In genomic region chr2:110679865-110680264, GRCh38 we compare ENCODE assay signal across 20 cellular contexts. TPM values are rescaled to one million over a fixed set of nuclear protein-coding genes. Genes with fewer than 3 reads are reported as not detected.
DNase-seq lines count a peak whose midpoint lies in the region; ATAC-seq and TF ChIP-seq lines count a peak whose summit lies in the region.
"Had no signal": no experiment of that assay in that cellular context is flagged by ENCODE, and none has a peak within 500 bp of the region (broad histone marks: within the 10 kb centered on the region; RNA-seq: fewer than 3 reads in every experiment).

No MANE protein-coding gene starts in this region.

- H3K9me3 Mint-ChIP-seq in CD8-positive, alpha-beta T cell, result no peaks in the 10 kb centered on the region
- H3K9me3 Mint-ChIP-seq in HFFc6, result no peaks in the 10 kb centered on the region
- H3K9me3 Mint-ChIP-seq in brain, result peaks cover 0 to 2% (median 0%) of the 10 kb centered on the region in 5 experiments
- H3K9me3 Mint-ChIP-seq in nephron progenitor cell, result no peaks in the 10 kb centered on the region
- H3K9me3 Mint-ChIP-seq: activated naive CD4-positive, alpha-beta T cell treated with anti-CD3 and anti-CD28 coated beads, Interleukin-2, amount 50 U/mL, for 72 hours had no signal

- H3K27me3 ChIP-seq in CD8-positive, alpha-beta T cell (ENCODE audit: insufficient read depth, low read length), result no peaks in the 10 kb centered on the region
- no peaks in the 10 kb centered on the region for H3K27me3 ChIP-seq in gastrocnemius medialis
- H3K27me3 ChIP-seq: tibial nerve had no signal

- no peaks in the 10 kb centered on the region for H3K27me3 Mint-ChIP-seq in CD8-positive, alpha-beta T cell (ENCODE audit: low read depth)
- H3K27me3 Mint-ChIP-seq in HFFc6 (ENCODE audit: insufficient read depth) (peaks cover 15% of the 10 kb centered on the region), brain (peaks cover 10% of the 10 kb centered on the region), nephron progenitor cell (ENCODE audit: low read depth, poor library complexity) (peaks cover 8% of the 10 kb centered on the region)

- intact Hi-C loops in CD8-positive, alpha-beta T cell (cut with DNase I, micrococcal nuclease), result loop anchor here (5.0 to 10.0 kb wide), 7 partner anchors 165 to 1865 kb away; partner anchors contain the start of genes BCL2L11 (in 2 of the 2), NPHP1 (in 1 of the 2), POLR1B (in 1 of the 2) and TMEM87B (in 1 of the 2)
- intact Hi-C loops in gastrocnemius medialis (cut with DNase I; ENCODE audit: low total_unique reads) (no loop called here), Right ventricle myocardium inferior (cut with DNase I) (loop anchor here (5.0 kb wide), 1 partner anchor 77 kb away; no protein-coding TSS in a partner anchor)

- no peak overlapping the region for H3K27ac Mint-ChIP-seq in CD8-positive, alpha-beta T cell
- peak overlapping the region; percentile 98; the same call in 1 of the 2 replicates for H3K27ac Mint-ChIP-seq in HFFc6
- H3K27ac Mint-ChIP-seq in brain, result peak overlapping the region in 4 of 5 experiments; percentile 17 to 99 (median 98)
- H3K27ac Mint-ChIP-seq in nephron progenitor cell, result peak overlapping the region; percentile 85
- H3K27ac Mint-ChIP-seq: activated naive CD4-positive, alpha-beta T cell treated with anti-CD3 and anti-CD28 coated beads, Interleukin-2, amount 50 U/mL, for 72 hours had no signal

- H3K36me3 ChIP-seq in CD8-positive, alpha-beta T cell (ENCODE audit: insufficient read depth, low read length), result no peaks in the 10 kb centered on the region
- H3K36me3 ChIP-seq in gastrocnemius medialis, result no peaks in the 10 kb centered on the region
- H3K36me3 ChIP-seq: left ventricle myocardium inferior, tibial nerve had no signal

- H3K27ac ChIP-seq in CD8-positive, alpha-beta T cell (ENCODE audit: low read depth, low read length), result no peak overlapping the region
- H3K27ac ChIP-seq in gastrocnemius medialis, result no peak overlapping the region
- H3K27ac ChIP-seq: foreskin keratinocyte, left ventricle myocardium inferior had no signal

- H3K9me3 ChIP-seq in CD8-positive, alpha-beta T cell (ENCODE audit: low read length), result no peaks in the 10 kb centered on the region
- H3K9me3 ChIP-seq in gastrocnemius medialis, result no peaks in the 10 kb centered on the region
- H3K9me3 ChIP-seq: left ventricle myocardium inferior, tibial nerve had no signal

- ATAC-seq in CD8-positive, alpha-beta T cell, result no peak
- ATAC-seq in gastrocnemius medialis (no peak), HG02840 (IDR thresholded peaks at IDR 0.05; ENCODE audit: low FRiP score, unreplicated experiment) (no peak), Right ventricle myocardium inferior (no peak)
- ATAC-seq: activated naive CD4-positive, alpha-beta T cell treated with anti-CD3 and anti-CD28 coated beads, Interleukin-2, amount 50 U/mL, for 72 hours; foreskin keratinocyte; PC-3; right cardiac atrium had no signal

- in situ Hi-C loops in gastrocnemius medialis (cut with MboI; ENCODE audit: low sequenced_read_pairs in 4 of 4), result no loop called here

- no peak for TF ChIP-seq CTCF in CD8-positive, alpha-beta T cell (IDR thresholded peaks at IDR 0.05)
- no peak for TF ChIP-seq CTCF in HFFc6 (IDR thresholded peaks at IDR 0.05)
- TF ChIP-seq CTCF in brain (conservative IDR thresholded peaks at IDR 0.05), result no peak
- TF ChIP-seq CTCF in nephron progenitor cell (IDR thresholded peaks at IDR 0.05), result no peak
- TF ChIP-seq CTCF in gastrocnemius medialis (IDR thresholded peaks at IDR 0.05 in 4 of 5, conservative IDR thresholded peaks at IDR 0.05 in 1 of 5), result no peak

- POLR2A ChIA-PET in CD8-positive, alpha-beta T cell (lab: Charles Lee), result no interaction called here

- TF ChIP-seq POLR2A in gastrocnemius medialis (IDR thresholded peaks at IDR 0.05), result no peak

- peak overlapping the region; percentile 96 for H3K4me3 Mint-ChIP-seq in CD8-positive, alpha-beta T cell
- H3K4me3 Mint-ChIP-seq in HFFc6, result peak overlapping the region; percentile 98
- peak overlapping the region; percentile 94 to 97 (median 96) for H3K4me3 Mint-ChIP-seq in brain
- H3K4me3 Mint-ChIP-seq in nephron progenitor cell, result peak overlapping the region; percentile 98

- peaks cover 5% of the 10 kb centered on the region for H3K36me3 Mint-ChIP-seq in CD8-positive, alpha-beta T cell
- H3K36me3 Mint-ChIP-seq in HFFc6 (ENCODE audit: low read depth), result peaks cover 12% of the 10 kb centered on the region; the same call in 1 of the 2 replicates
- no peaks in the 10 kb centered on the region for H3K36me3 Mint-ChIP-seq in brain
- no peaks in the 10 kb centered on the region for H3K36me3 Mint-ChIP-seq in nephron progenitor cell (ENCODE audit: low read depth)

- H3K4me1 Mint-ChIP-seq in CD8-positive, alpha-beta T cell (ENCODE audit: low read depth), result peaks cover 26% of the 10 kb centered on the region
- H3K4me1 Mint-ChIP-seq in HFFc6 (ENCODE audit: low read depth) (peaks cover 39% of the 10 kb centered on the region), brain (peaks cover 35% of the 10 kb centered on the region), nephron progenitor cell (peaks cover 45% of the 10 kb centered on the region)

- CTCF ChIA-PET in CD8-positive, alpha-beta T cell (lab: Charles Lee), result no interaction called here

- DNase-seq in CD8-positive, alpha-beta T cell, result no peak
- no peak for DNase-seq in HFFc6
- DNase-seq in nephron progenitor cell, result no peak
- DNase-seq in gastrocnemius medialis, result no peak
- DNase-seq in Right ventricle myocardium inferior (ENCODE audit: missing footprints), result no peak
- DNase-seq in DMS153 (lab: John Stamatoyannopoulos, UW), result no peak
- DNase-seq: C1 segment of cervical spinal cord, foreskin keratinocyte, GOT3, left ventricle myocardium inferior, NCI-H2029 treated with DMSO at 0.1 percent for 48 hours had no signal

- peaks cover 10% of the 10 kb centered on the region for H3K4me1 ChIP-seq in CD8-positive, alpha-beta T cell (ENCODE audit: insufficient read depth, low read length)
- H3K4me1 ChIP-seq in gastrocnemius medialis, result peaks cover 4 to 12% of the 10 kb centered on the region in 2 donors

- H3K4me3 ChIP-seq in CD8-positive, alpha-beta T cell (ENCODE audit: low read depth, low read length), result no peak overlapping the region
- no peak overlapping the region for H3K4me3 ChIP-seq in gastrocnemius medialis

RNA-seq across cellular contexts. Expression of gene BUB1, which starts 2.0 kb away (rescaled TPM):
- 1 to 10 TPM; 2.4 to 3.1 TPM for total RNA-seq in CD8-positive, alpha-beta T cell
- total RNA-seq in HFFc6 (2021; fragmentation: NEBNext Ultra II Directional; extraction: Animal tissue kit (Norgen Biotek cat#: 25700)), result 10 to 100 TPM; 16.6 to 52.3 (median 47.6) TPM
- polyA plus RNA-seq in brain (ENCODE audit: insufficient read depth, low read depth, low replicate concordance), result 22.4 TPM
- total RNA-seq in gastrocnemius medialis, result under 1 TPM in 2 of 4 donors, not detected in 2; 0.27 to 0.59 TPM
- total RNA-seq in Right ventricle myocardium inferior, result 0.87 TPM

RNA-seq across cellular contexts. Expression of gene ACOXL, which starts 52.5 kb away (rescaled TPM):
- not detected for total RNA-seq in CD8-positive, alpha-beta T cell
- not detected for total RNA-seq in HFFc6 (2021; fragmentation: NEBNext Ultra II Directional; extraction: Animal tissue kit (Norgen Biotek cat#: 25700))
- 2.0 TPM for polyA plus RNA-seq in brain (ENCODE audit: insufficient read depth, low read depth, low replicate concordance)
- total RNA-seq in gastrocnemius medialis, result not detected
- not detected for total RNA-seq in Right ventricle myocardium inferior
- total RNA-seq: cardiac septum, HT1080, left ventricle myocardium inferior, right cardiac atrium had no signal
- polyA plus RNA-seq: neural cell had no signal
